ENCODE assay signal across 8 cellular contexts in genomic region chr9:125759812-125760134, GRCh38. TPM values are rescaled to one million over a fixed set of nuclear protein-coding genes. Genes with fewer than 3 reads are reported as not detected.
DNase-seq lines count a peak whose midpoint lies in the region; ATAC-seq lines count a peak whose summit lies in the region.

No MANE protein-coding gene starts in this region.

- no peaks in the 10 kb centered on the region for H3K36me3 ChIP-seq in duodenal mucosa (ENCODE audit: control insufficient read depth in 1 of 2, insufficient read depth in 2 of 2, low read length in 2 of 2)

- H3K27ac Mint-ChIP-seq in natural killer cell treated with Interleukin-12 subunit alpha and Interleukin-12 subunit beta and Interleukin-15 and Interleukin-18, amount 100 ng/mL, for 72 hours, result peak overlapping the region; percentile 37 to 57

- peaks cover 0 to 4% of the 10 kb centered on the region in 2 donors for H3K4me1 ChIP-seq in duodenal mucosa (ENCODE audit: control insufficient read depth in 1 of 2, insufficient read depth in 2 of 2, low read length in 2 of 2)

- ATAC-seq in natural killer cell treated with Interleukin-12 subunit alpha and Interleukin-12 subunit beta and Interleukin-15 and Interleukin-18, amount 100 ng/mL, for 72 hours, result no peak
- no peak for ATAC-seq in GM18502 (IDR thresholded peaks at IDR 0.05; ENCODE audit: poor library complexity, unreplicated experiment)
- no peak for ATAC-seq in HG03439 (IDR thresholded peaks at IDR 0.05; ENCODE audit: unreplicated experiment)
- ATAC-seq in HG02884 (IDR thresholded peaks at IDR 0.05; ENCODE audit: unreplicated experiment), result no peak

- no peaks in the 10 kb centered on the region for H3K36me3 Mint-ChIP-seq in natural killer cell treated with Interleukin-12 subunit alpha and Interleukin-12 subunit beta and Interleukin-15 and Interleukin-18, amount 100 ng/mL, for 72 hours

- H3K4me3 Mint-ChIP-seq in natural killer cell treated with Interleukin-12 subunit alpha and Interleukin-12 subunit beta and Interleukin-15 and Interleukin-18, amount 100 ng/mL, for 72 hours, result peak overlapping the region; percentile 84

- no peaks in the 10 kb centered on the region for H3K27me3 ChIP-seq in duodenal mucosa (ENCODE audit: control insufficient read depth in 1 of 2, insufficient read depth in 2 of 2, low read length in 2 of 2)

- no peaks in the 10 kb centered on the region for H3K27me3 Mint-ChIP-seq in natural killer cell treated with Interleukin-12 subunit alpha and Interleukin-12 subunit beta and Interleukin-15 and Interleukin-18, amount 100 ng/mL, for 72 hours

- H3K9me3 ChIP-seq in duodenal mucosa (ENCODE audit: control insufficient read depth in 1 of 2, low read length in 2 of 2), result no peaks in the 10 kb centered on the region

- H3K27ac ChIP-seq in duodenal mucosa (ENCODE audit: low read depth, low read length), result no peak overlapping the region

- no peak overlapping the region for H3K9ac ChIP-seq in duodenal mucosa (ENCODE audit: low read depth in 1 of 2, low read length in 2 of 2)

- H3K4me1 Mint-ChIP-seq in natural killer cell treated with Interleukin-12 subunit alpha and Interleukin-12 subunit beta and Interleukin-15 and Interleukin-18, amount 100 ng/mL, for 72 hours (ENCODE audit: low read depth in 2 of 2), result peaks cover 22 to 25% of the 10 kb centered on the region in 2 donors

- H3K9me3 Mint-ChIP-seq in natural killer cell treated with Interleukin-12 subunit alpha and Interleukin-12 subunit beta and Interleukin-15 and Interleukin-18, amount 100 ng/mL, for 72 hours, result no peaks in the 10 kb centered on the region

- H3K4me3 ChIP-seq in duodenal mucosa (ENCODE audit: low read depth in 1 of 2, low read length in 2 of 2), result peak overlapping the region; percentile 10 to 31

- DNase-seq in ELF-1 (ENCODE audit: low read depth, low spot score) (peak; percentile 43), NCI-H2107 (lab: John Stamatoyannopoulos, UW) (peak; percentile 37), NCI-H2081 treated with DMSO at 0.1 percent for 48 hours (lab: John Stamatoyannopoulos, UW) (no peak)
- DNase-seq in natural killer cell treated with Interleukin-12 subunit alpha and Interleukin-12 subunit beta and Interleukin-15 and Interleukin-18, amount 100 ng/mL, for 72 hours (ENCODE audit: low spot score), result no peak

RNA-seq across cellular contexts. Expression of gene PBX3, which starts 12.6 kb away (rescaled TPM):
- 10 to 100 TPM; 21.4 to 40.2 TPM for total RNA-seq in natural killer cell treated with Interleukin-12 subunit alpha and Interleukin-12 subunit beta and Interleukin-15 and Interleukin-18, amount 100 ng/mL, for 72 hours

RNA-seq across cellular contexts. Expression of gene MAPKAP1, which starts 52.8 kb away (rescaled TPM):
- 100 to 1,000 TPM in 1 of 2 donors, 10 to 100 TPM in 1; 83.7 to 115 TPM for total RNA-seq in natural killer cell treated with Interleukin-12 subunit alpha and Interleukin-12 subunit beta and Interleukin-15 and Interleukin-18, amount 100 ng/mL, for 72 hours

Comparison
In these comparisons a context has a peak if more than half of its experiments do, and no peak if none do; other contexts are left out.
1. DNase-seq: peak in ELF-1 (single experiment) and NCI-H2107 (single experiment); none in natural killer cell treated with Interleukin-12 subunit alpha and Interleukin-12 subunit beta and Interleukin-15 and Interleukin-18, amount 100 ng/mL, for 72 hours (single experiment) and NCI-H2081 treated with DMSO at 0.1 percent for 48 hours (single experiment).